In genomic region chr19:55178781-55179569, GRCh38 we compare ENCODE assay signal across 8 cellular contexts. TPM values are rescaled to one million over a fixed set of nuclear protein-coding genes. Genes with fewer than 3 reads are reported as not detected.
DNase-seq lines count a peak whose midpoint lies in the region; ATAC-seq and TF ChIP-seq lines count a peak whose summit lies in the region.

No MANE protein-coding gene starts in this region.

- ATAC-seq in GM21619 (IDR thresholded peaks at IDR 0.05; ENCODE audit: unreplicated experiment) = peak; percentile 69
- ATAC-seq in foreskin keratinocyte = peak; percentile 83

- no peaks in the 10 kb centered on the region for H3K36me3 ChIP-seq in ovary
- H3K36me3 ChIP-seq in testis (ENCODE audit: low read depth, missing control alignments) = no peaks in the 10 kb centered on the region

- no peak for TF ChIP-seq EP300 in ovary (IDR thresholded peaks at IDR 0.05)

- DNase-seq in COR-L47 (lab: John Stamatoyannopoulos, UW) = peak; percentile 92
- DNase-seq in LHCN-M2 (ENCODE audit: low read depth) = peak; percentile 79
- DNase-seq in activated gamma-delta T cell (lab: John Stamatoyannopoulos, UW) = peak; percentile 97
- peak; percentile 64 to 81 for DNase-seq in foreskin keratinocyte
- peak; percentile 36 to 73 (median 55) for DNase-seq in ovary
- peak; percentile 85 for DNase-seq in testis

- peak overlapping the region; percentile 22 for H3K27ac ChIP-seq in foreskin keratinocyte
- H3K27ac ChIP-seq in ovary = no peak overlapping the region
- H3K27ac ChIP-seq in testis = no peak overlapping the region

- H3K4me1 ChIP-seq in foreskin keratinocyte (peaks cover 8% of the 10 kb centered on the region), ovary (ENCODE audit: insufficient read depth) (peaks cover 10% of the 10 kb centered on the region), testis (no peaks in the 10 kb centered on the region)

- TF ChIP-seq CTCF in foreskin keratinocyte (conservative IDR thresholded peaks at IDR 0.05) (no peak), ovary (IDR thresholded peaks at IDR 0.05) (no peak), testis (IDR thresholded peaks at IDR 0.05) (no peak)

- 2 to 4% (median 3%) methylated on average over 51 to 58 of the region's 58 CpGs for WGBS in ovary, 3 donors
- 4% methylated on average over 48 of the region's 58 CpGs; no CpG with 5 or more reads in 1 of the 2 donors for WGBS in testis, 2 donors

- H3K4me3 ChIP-seq in ovary = no peak overlapping the region
- peak overlapping the region; percentile 30 to 44 for H3K4me3 ChIP-seq in testis

- H3K27me3 ChIP-seq in foreskin keratinocyte = peaks cover 16% of the 10 kb centered on the region
- peaks cover 5% of the 10 kb centered on the region for H3K27me3 ChIP-seq in ovary
- H3K27me3 ChIP-seq in testis = no peaks in the 10 kb centered on the region

- H3K9me3 ChIP-seq in ovary = no peaks in the 10 kb centered on the region
- no peaks in the 10 kb centered on the region for H3K9me3 ChIP-seq in testis

- TF ChIP-seq POLR2A in Raji (IDR thresholded peaks at IDR 0.05; ENCODE audit: insufficient read depth, low read depth, low read length) (0 out of 2 replicates have a peak, but pooled peaks have one; percentile 33), ovary (IDR thresholded peaks at IDR 0.05) (no peak), testis (IDR thresholded peaks at IDR 0.05) (no peak)

- intact Hi-C loops in ovary (cut with DNase I) = no loop called here
- intact Hi-C loops in testis (cut with DNase I; ENCODE audit: low total_unique reads) = no loop called here

RNA-seq across cellular contexts. Expression of gene SYT5, which starts 1.1 kb away (rescaled TPM):
- total RNA-seq in LHCN-M2 (2014; rRNA removed) = not detected in 2 replicates
- 0.22 TPM for polyA plus RNA-seq in LHCN-M2 (2012)
- 0.32 and 0.34 TPM in 2 replicates for total RNA-seq in foreskin keratinocyte
- polyA plus RNA-seq in foreskin keratinocyte = 0.13 and 0.24 TPM in 2 replicates
- 1 to 10 TPM in 1 of 7 donors, under 1 TPM in 3, not detected in 3; 0.08 to 2.3 (median 0.46) TPM for total RNA-seq in ovary
- polyA plus RNA-seq in ovary = not detected
- total RNA-seq in testis = 1 to 10 TPM; 1.6 to 5.0 TPM
- 11.7 TPM for polyA plus RNA-seq in testis (ENCODE audit: insufficient read depth, low read depth, low replicate concordance)

RNA-seq across cellular contexts. Expression of gene DNAAF3, which starts 12.6 kb away (rescaled TPM):
- total RNA-seq in LHCN-M2 (2014; rRNA removed) (0.90 and 1.3 TPM in 2 replicates), foreskin keratinocyte (7.3 and 9.1 TPM in 2 replicates), ovary (10 to 100 TPM in 1 of 7 donors, 1 to 10 TPM in 3, under 1 TPM in 1, not detected in 2; 0.48 to 34.8 (median 2.7) TPM), testis (100 to 1,000 TPM in 1 of 2 donors, 10 to 100 TPM in 1; 69.9 to 102 TPM)
- polyA plus RNA-seq in LHCN-M2 (2012) = 0.52 TPM
- polyA plus RNA-seq in foreskin keratinocyte (10.2 and 11.4 TPM in 2 replicates), ovary (under 1 TPM; 0.16 to 0.72 TPM), testis (ENCODE audit: insufficient read depth, low read depth, low replicate concordance) (173 TPM)

RNA-seq across cellular contexts. Expression of gene TNNI3, which starts 21.4 kb away (rescaled TPM):
- total RNA-seq in LHCN-M2 (2014; rRNA removed) (0.26 and 0.92 TPM in 2 replicates), foreskin keratinocyte (5.3 and 5.4 TPM in 2 replicates), ovary (10 to 100 TPM in 1 of 7 donors, 1 to 10 TPM in 1, under 1 TPM in 3, not detected in 2; 0.62 to 10.2 (median 0.87) TPM), testis (10 to 100 TPM; 14.2 to 30.3 TPM)
- polyA plus RNA-seq in LHCN-M2 (2012) = 0.28 TPM
- polyA plus RNA-seq in foreskin keratinocyte (8.9 and 9.1 TPM in 2 replicates), ovary (10 to 100 TPM in 1 of 2 donors, 1 to 10 TPM in 1; 2.4 to 14.4 TPM), testis (ENCODE audit: insufficient read depth, low read depth, low replicate concordance) (20.8 TPM)

RNA-seq across cellular contexts. Expression of gene TNNT1, which starts 30.0 kb away (rescaled TPM):
- total RNA-seq in LHCN-M2 (2014; rRNA removed) (52.6 and 73.4 TPM in 2 replicates), foreskin keratinocyte (134 and 199 TPM in 2 replicates), ovary (1 to 10 TPM in 4 of 7 donors, not detected in 3; 2.0 to 3.6 (median 2.8) TPM), testis (10 to 100 TPM; 13.0 to 14.5 TPM)
- polyA plus RNA-seq in LHCN-M2 (2012) = 46.6 TPM
- polyA plus RNA-seq in foreskin keratinocyte (157 and 208 TPM in 2 replicates), ovary (1 to 10 TPM in 1 of 2 donors, not detected in 1; 1.3 TPM), testis (ENCODE audit: insufficient read depth, low read depth, low replicate concordance) (84.0 TPM)

RNA-seq across cellular contexts. Expression of gene PTPRH, which starts 30.3 kb away (rescaled TPM):
- total RNA-seq in LHCN-M2 (2014; rRNA removed) (0.19 and 0.29 TPM in 2 replicates), foreskin keratinocyte (0.11 and 0.17 TPM in 2 replicates), ovary (1 to 10 TPM in 5 of 7 donors, under 1 TPM in 2; 0.23 to 4.1 (median 1.2) TPM), testis (10 to 100 TPM in 1 of 2 donors, 1 to 10 TPM in 1; 6.0 to 11.3 TPM)
- polyA plus RNA-seq in LHCN-M2 (2012) = 0.61 TPM
- polyA plus RNA-seq in foreskin keratinocyte (0.04 and 0.06 TPM in 2 replicates), ovary (1 to 10 TPM in 1 of 2 donors, under 1 TPM in 1; 0.45 to 4.6 TPM), testis (ENCODE audit: insufficient read depth, low read depth, low replicate concordance) (1.6 TPM)
